In genomic region chr5:164007062-164007461, GRCh38 we compare ENCODE assay signal across 31 cellular contexts.
"Had no signal": no experiment of that assay in that cellular context is flagged by ENCODE, and none has a peak within 500 bp of the region (broad histone marks: within the 10 kb centered on the region; RNA-seq: fewer than 3 reads in every experiment).

No MANE protein-coding gene starts in this region.

- H3K4me2 ChIP-seq: neural progenitor cell, smooth muscle cell had no signal

- H3K4me1 ChIP-seq: parathyroid adenoma, psoas muscle, spleen, suprapubic skin, testis, tibial artery, transverse colon, upper lobe of right lung, uterus had no signal

- H3K4me3 ChIP-seq: neural progenitor cell, ovary, psoas muscle, skin epidermis, smooth muscle cell, spleen, suprapubic skin, testis, tibial artery, transverse colon, upper lobe of right lung, uterus had no signal

- H3K4me3 Mint-ChIP-seq: natural killer cell; nephron; neural progenitor cell; stimulated activated memory B cell treated with anti-CD40 and anti-IgM and Interleukin-4, amounts not matched to agents 10 μg/mL and 1 μg/mL and 100 μg/mL, for 72 hours; stimulated activated naive CD8-positive, alpha-beta T cell treated with anti-CD3 and anti-CD28 coated beads, Interleukin-15, amount 100 ng/mL, for 72 hours; type B pancreatic cell had no signal

- H3K9me3 Mint-ChIP-seq: natural killer cell; nephron; neural progenitor cell; stimulated activated memory B cell treated with anti-CD40 and anti-IgM and Interleukin-4, amounts not matched to agents 10 μg/mL and 1 μg/mL and 100 μg/mL, for 72 hours; stimulated activated naive CD8-positive, alpha-beta T cell treated with anti-CD3 and anti-CD28 coated beads, Interleukin-15, amount 100 ng/mL, for 72 hours; type B pancreatic cell had no signal

- H3K9ac ChIP-seq: neural progenitor cell, parathyroid adenoma had no signal

- H3K36me3 ChIP-seq: neural progenitor cell, ovary, spleen, suprapubic skin, tibial artery, transverse colon, upper lobe of right lung, uterus had no signal

- H3K9me3 ChIP-seq: ovary, psoas muscle, spleen, suprapubic skin, testis, tibial artery, transverse colon, upper lobe of right lung, uterus had no signal

- H3K27me3 Mint-ChIP-seq: progenitor cell of endocrine pancreas; stimulated activated memory B cell treated with anti-CD40 and anti-IgM and Interleukin-4, amounts not matched to agents 10 μg/mL and 1 μg/mL and 100 μg/mL, for 72 hours; stimulated activated naive CD8-positive, alpha-beta T cell treated with anti-CD3 and anti-CD28 coated beads, Interleukin-15, amount 100 ng/mL, for 72 hours; type B pancreatic cell had no signal

- H2AFZ ChIP-seq: neural progenitor cell, parathyroid adenoma had no signal

- H3K4me1 Mint-ChIP-seq: nephron; stimulated activated memory B cell treated with anti-CD40 and anti-IgM and Interleukin-4, amounts not matched to agents 10 μg/mL and 1 μg/mL and 100 μg/mL, for 72 hours; stimulated activated naive CD8-positive, alpha-beta T cell treated with anti-CD3 and anti-CD28 coated beads, Interleukin-15, amount 100 ng/mL, for 72 hours had no signal

- ATAC-seq: natural killer cell; psoas muscle; right cardiac atrium; sciatic nerve; stimulated activated memory B cell treated with anti-CD40 and anti-IgM and Interleukin-4, amounts not matched to agents 10 μg/mL and 1 μg/mL and 100 μg/mL, for 72 hours; stimulated activated naive CD8-positive, alpha-beta T cell treated with anti-CD3 and anti-CD28 coated beads, Interleukin-15, amount 100 ng/mL, for 72 hours; stimulated activated naive CD8-positive, alpha-beta T cell treated with anti-CD3 and anti-CD28 coated beads, Interleukin-15, Interleukin-2, amounts not matched to agents 100 U/mL and 50 U/mL, for 24 hours; upper lobe of right lung had no signal

- H3K36me3 Mint-ChIP-seq: natural killer cell; neural progenitor cell; stimulated activated memory B cell treated with anti-CD40 and anti-IgM and Interleukin-4, amounts not matched to agents 10 μg/mL and 1 μg/mL and 100 μg/mL, for 72 hours; type B pancreatic cell had no signal

- H3K27me3 ChIP-seq: neural progenitor cell, ovary, spleen, suprapubic skin, testis, tibial artery, transverse colon, upper lobe of right lung, uterus had no signal

- DNase-seq: natural killer cell; occipital lobe; ovary; posterior cingulate gyrus; psoas muscle; right cardiac atrium; spleen; stimulated activated CD4-positive, alpha-beta T cell treated with anti-CD3 and anti-CD28 coated beads, Interleukin-12 subunit alpha, Interleukin-12 subunit beta, amount 100 ng/mL, for 4 hours; stimulated activated CD4-positive, alpha-beta T cell treated with anti-CD3 and anti-CD28 coated beads, Interleukin-1b, Interleukin-23, amount 100 ng/mL, for 48 hours; stimulated activated CD4-positive, alpha-beta T cell treated with anti-CD3 and anti-CD28 coated beads, Interleukin-4, amount 100 ng/mL, for 1 hour; stimulated activated CD4-positive, alpha-beta T cell treated with anti-CD3 and anti-CD28 coated beads, Interleukin-4, amount 100 ng/mL, for 4 hours; stimulated activated CD8-positive, alpha-beta memory T cell treated with anti-CD3 and anti-CD28 coated beads, Interleukin-4, amount 100 ng/mL, for 48 hours; stimulated activated naive CD4-positive, alpha-beta T cell; stimulated activated naive CD8-positive, alpha-beta T cell treated with anti-CD3 and anti-CD28 coated beads, Interleukin-15, amount 100 ng/mL, for 72 hours; stimulated activated naive CD8-positive, alpha-beta T cell treated with anti-CD3 and anti-CD28 coated beads, Interleukin-15, Interleukin-2, amounts not matched to agents 100 U/mL and 50 U/mL, for 24 hours; substantia nigra; testis; tibial artery; transverse colon; upper lobe of right lung; uterus had no signal

- H3K79me2 ChIP-seq: parathyroid adenoma had no signal

- H3K27ac Mint-ChIP-seq: natural killer cell; nephron; neural progenitor cell; progenitor cell of endocrine pancreas; stimulated activated memory B cell treated with anti-CD40 and anti-IgM and Interleukin-4, amounts not matched to agents 10 μg/mL and 1 μg/mL and 100 μg/mL, for 72 hours; stimulated activated naive CD8-positive, alpha-beta T cell treated with anti-CD3 and anti-CD28 coated beads, Interleukin-15, amount 100 ng/mL, for 72 hours; type B pancreatic cell had no signal

- H3K27ac ChIP-seq: neural progenitor cell, ovary, parathyroid adenoma, psoas muscle, skin epidermis, spleen, suprapubic skin, testis, tibial artery, transverse colon, upper lobe of right lung, uterus had no signal
